In the genomic region with DNA sequence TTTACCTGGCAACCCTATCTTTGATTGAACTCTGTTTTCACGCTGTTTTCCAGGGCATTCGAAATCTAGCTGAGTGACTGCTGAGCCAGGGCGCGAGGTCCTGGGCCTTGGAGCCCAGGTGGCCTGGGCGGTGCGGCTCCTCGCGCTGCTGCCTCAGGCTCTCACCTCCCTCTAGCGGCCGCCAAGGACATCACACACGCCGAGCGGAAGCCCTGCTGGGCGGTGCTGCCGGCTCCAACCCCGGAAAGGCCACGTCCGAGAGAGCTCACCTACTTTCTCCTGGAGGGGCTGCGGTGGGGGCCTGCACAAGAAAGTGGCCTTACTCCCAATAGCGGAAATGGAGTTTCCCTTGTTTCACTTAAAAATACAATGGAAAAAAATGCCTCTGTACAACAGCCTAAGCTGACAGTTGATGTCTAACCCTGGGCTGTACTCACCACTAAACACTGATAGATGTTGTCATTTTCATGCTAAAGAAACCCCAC, we compare ENCODE assay signal across 8 cellular contexts.
DNase-seq lines count a peak whose midpoint lies in the region; ATAC-seq, FAIRE-seq and TF ChIP-seq lines count a peak whose summit lies in the region.

No MANE protein-coding gene starts in this region.

- in situ Hi-C loops in G401 (cut with HindIII; ENCODE audit: low sequenced_read_pairs): no loop called here

- peaks cover 32% of the 10 kb centered on the region for H3K4me1 ChIP-seq in RWPE2 (ENCODE audit: insufficient read depth, poor library complexity, severe bottlenecking)

- H3K9me3 ChIP-seq in RWPE2 (ENCODE audit: severe bottlenecking): no peaks in the 10 kb centered on the region

- TF ChIP-seq POLR2A in H54 (IDR thresholded peaks at IDR 0.05; ENCODE audit: low read depth, low read length): no peak

- ATAC-seq in RWPE2 (ENCODE audit: low read depth): peak; percentile 77

- H3K27me3 ChIP-seq in RWPE2 (ENCODE audit: insufficient read depth, poor library complexity, severe bottlenecking): no peaks in the 10 kb centered on the region

- peak; percentile 80 for FAIRE-seq in H54 (lab: Jason Lieb, UNC)

- DNase-seq in G401 (ENCODE audit: low spot score) (peak; percentile 84), H54 (ENCODE audit: insufficient read length, low spot score) (peak; percentile 68), LHCN-M2 (ENCODE audit: low read depth) (peak; percentile 53), RWPE2 (ENCODE audit: low spot score) (peak; percentile 71), foreskin fibroblast (peak; percentile 63 to 90), nucleus accumbens (lab: John Stamatoyannopoulos, UW) (peak in 52 of 56 donors; percentile 5 to 77 (median 51)), superior temporal gyrus (ENCODE audit: extremely low spot score) (peak; percentile 82)
- peak; percentile 72 for DNase-seq in activated effector memory CD4-positive, alpha-beta T cell treated with Interleukin-2 at 50 U/mL for 16 hours

- no peak overlapping the region for H3K27ac ChIP-seq in RWPE2 (ENCODE audit: poor library complexity, severe bottlenecking)

- no peaks in the 10 kb centered on the region for H3K36me3 ChIP-seq in RWPE2 (ENCODE audit: low read depth)

- TF ChIP-seq CTCF in RWPE2 (IDR thresholded peaks at IDR 0.05; ENCODE audit: poor library complexity, severe bottlenecking): peak; percentile 95
- peak; percentile 95 for TF ChIP-seq CTCF in foreskin fibroblast (IDR thresholded peaks at IDR 0.05; ENCODE audit: low read depth, low read length)

- no peak overlapping the region for H3K4me3 ChIP-seq in RWPE2 (ENCODE audit: severe bottlenecking)
- peak overlapping the region; percentile 15 to 36 for H3K4me3 ChIP-seq in foreskin fibroblast (ENCODE audit: low read depth in 1 of 2, low read length in 2 of 2)
